1 cellular context compared by ENCODE assay signal in the genomic region with DNA sequence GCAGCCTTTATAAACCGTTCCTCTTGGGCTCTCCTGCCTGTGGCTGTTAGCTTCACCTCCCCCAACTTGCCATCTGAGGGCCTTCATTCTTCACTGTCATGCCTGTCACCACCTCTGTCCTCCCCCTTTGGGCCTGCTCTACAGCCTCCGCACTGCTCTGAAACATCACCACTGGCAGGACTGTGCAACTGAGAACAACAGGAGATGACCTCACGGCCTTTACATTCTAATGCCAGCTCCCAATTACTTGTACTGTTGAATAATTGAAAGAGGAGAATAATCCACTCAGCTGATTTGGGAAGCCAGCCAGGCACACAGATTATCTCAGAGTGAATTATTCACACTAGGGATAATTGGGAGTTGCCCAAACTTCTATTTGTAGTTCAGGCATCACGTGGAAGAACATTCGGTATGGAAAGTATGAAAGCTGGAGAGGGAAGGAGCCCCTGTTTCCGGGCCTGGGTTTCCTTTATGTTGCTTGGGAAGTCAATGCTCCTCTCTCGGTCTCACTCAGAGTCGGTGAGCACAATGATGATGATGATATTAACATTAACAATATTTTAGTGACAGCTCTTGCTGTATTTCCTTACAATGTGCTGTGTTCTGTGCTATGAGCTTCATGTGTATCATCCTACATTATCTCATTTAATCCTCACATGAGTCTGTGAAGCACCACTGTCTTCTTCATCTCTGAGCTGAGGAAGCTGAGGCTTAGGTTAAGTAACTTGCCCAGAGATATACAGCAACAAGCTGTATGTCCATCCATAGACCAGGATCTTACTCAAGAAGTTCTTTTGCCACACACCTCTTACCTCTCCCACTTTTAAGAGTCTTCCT.
TF ChIP-seq lines count a peak whose summit lies in the region.

No MANE protein-coding gene starts in this region.

TF ChIP-seq in K562, 482 proteins besides CTCF, POLR2A, EP300 and RAD21 (continued from another document and continues in another):
- TF ChIP-seq, protein P1, sequence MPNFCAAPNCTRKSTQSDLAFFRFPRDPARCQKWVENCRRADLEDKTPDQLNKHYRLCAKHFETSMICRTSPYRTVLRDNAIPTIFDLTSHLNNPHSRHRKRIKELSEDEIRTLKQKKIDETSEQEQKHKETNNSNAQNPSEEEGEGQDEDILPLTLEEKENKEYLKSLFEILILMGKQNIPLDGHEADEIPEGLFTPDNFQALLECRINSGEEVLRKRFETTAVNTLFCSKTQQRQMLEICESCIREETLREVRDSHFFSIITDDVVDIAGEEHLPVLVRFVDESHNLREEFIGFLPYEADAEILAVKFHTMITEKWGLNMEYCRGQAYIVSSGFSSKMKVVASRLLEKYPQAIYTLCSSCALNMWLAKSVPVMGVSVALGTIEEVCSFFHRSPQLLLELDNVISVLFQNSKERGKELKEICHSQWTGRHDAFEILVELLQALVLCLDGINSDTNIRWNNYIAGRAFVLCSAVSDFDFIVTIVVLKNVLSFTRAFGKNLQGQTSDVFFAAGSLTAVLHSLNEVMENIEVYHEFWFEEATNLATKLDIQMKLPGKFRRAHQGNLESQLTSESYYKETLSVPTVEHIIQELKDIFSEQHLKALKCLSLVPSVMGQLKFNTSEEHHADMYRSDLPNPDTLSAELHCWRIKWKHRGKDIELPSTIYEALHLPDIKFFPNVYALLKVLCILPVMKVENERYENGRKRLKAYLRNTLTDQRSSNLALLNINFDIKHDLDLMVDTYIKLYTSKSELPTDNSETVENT (CRISPR knock-in tag; IDR thresholded peaks at IDR 0.05) = no peak
- TF ChIP-seq, protein P2, sequence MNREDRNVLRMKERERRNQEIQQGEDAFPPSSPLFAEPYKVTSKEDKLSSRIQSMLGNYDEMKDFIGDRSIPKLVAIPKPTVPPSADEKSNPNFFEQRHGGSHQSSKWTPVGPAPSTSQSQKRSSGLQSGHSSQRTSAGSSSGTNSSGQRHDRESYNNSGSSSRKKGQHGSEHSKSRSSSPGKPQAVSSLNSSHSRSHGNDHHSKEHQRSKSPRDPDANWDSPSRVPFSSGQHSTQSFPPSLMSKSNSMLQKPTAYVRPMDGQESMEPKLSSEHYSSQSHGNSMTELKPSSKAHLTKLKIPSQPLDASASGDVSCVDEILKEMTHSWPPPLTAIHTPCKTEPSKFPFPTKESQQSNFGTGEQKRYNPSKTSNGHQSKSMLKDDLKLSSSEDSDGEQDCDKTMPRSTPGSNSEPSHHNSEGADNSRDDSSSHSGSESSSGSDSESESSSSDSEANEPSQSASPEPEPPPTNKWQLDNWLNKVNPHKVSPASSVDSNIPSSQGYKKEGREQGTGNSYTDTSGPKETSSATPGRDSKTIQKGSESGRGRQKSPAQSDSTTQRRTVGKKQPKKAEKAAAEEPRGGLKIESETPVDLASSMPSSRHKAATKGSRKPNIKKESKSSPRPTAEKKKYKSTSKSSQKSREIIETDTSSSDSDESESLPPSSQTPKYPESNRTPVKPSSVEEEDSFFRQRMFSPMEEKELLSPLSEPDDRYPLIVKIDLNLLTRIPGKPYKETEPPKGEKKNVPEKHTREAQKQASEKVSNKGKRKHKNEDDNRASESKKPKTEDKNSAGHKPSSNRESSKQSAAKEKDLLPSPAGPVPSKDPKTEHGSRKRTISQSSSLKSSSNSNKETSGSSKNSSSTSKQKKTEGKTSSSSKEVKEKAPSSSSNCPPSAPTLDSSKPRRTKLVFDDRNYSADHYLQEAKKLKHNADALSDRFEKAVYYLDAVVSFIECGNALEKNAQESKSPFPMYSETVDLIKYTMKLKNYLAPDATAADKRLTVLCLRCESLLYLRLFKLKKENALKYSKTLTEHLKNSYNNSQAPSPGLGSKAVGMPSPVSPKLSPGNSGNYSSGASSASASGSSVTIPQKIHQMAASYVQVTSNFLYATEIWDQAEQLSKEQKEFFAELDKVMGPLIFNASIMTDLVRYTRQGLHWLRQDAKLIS (CRISPR knock-in tag; IDR thresholded peaks at IDR 0.05) = no peak
- TF ChIP-seq ZNF239 (CRISPR knock-in tag; IDR thresholded peaks at IDR 0.05) (no peak), FOSL1 (tag; conservative IDR thresholded peaks at IDR 0.05) (no peak), KLF6 (CRISPR knock-in tag; IDR thresholded peaks at IDR 0.05; ENCODE audit: borderline replicate concordance) (peak; percentile 5; the same call in 1 of the 2 replicates), DDX20 (tag; IDR thresholded peaks at IDR 0.05; ENCODE audit: low read depth) (0 out of 2 replicates have a peak, but pooled peaks have one; percentile 24), ZNF174 (CRISPR knock-in tag; IDR thresholded peaks at IDR 0.05) (no peak), TFAM (CRISPR knock-in tag; conservative IDR thresholded peaks at IDR 0.05) (no peak), CBFA2T2 (conservative IDR thresholded peaks at IDR 0.05) (0 out of 2 replicates have a peak, but pooled peaks have one; percentile 7), ETV1 (tag; conservative IDR thresholded peaks at IDR 0.05; ENCODE audit: low read depth) (peak; percentile 76), ZFX (CRISPR knock-in tag; IDR thresholded peaks at IDR 0.05) (no peak), EHMT2 (IDR thresholded peaks at IDR 0.05) (no peak), PCBP2 (IDR thresholded peaks at IDR 0.05; ENCODE audit: low read depth, low read length, poor library complexity, severe bottlenecking) (no peak)
- TF ChIP-seq, protein P3, sequence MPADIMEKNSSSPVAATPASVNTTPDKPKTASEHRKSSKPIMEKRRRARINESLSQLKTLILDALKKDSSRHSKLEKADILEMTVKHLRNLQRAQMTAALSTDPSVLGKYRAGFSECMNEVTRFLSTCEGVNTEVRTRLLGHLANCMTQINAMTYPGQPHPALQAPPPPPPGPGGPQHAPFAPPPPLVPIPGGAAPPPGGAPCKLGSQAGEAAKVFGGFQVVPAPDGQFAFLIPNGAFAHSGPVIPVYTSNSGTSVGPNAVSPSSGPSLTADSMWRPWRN (IDR thresholded peaks at IDR 0.05; ENCODE audit: low read depth) = no peak
- TF ChIP-seq, protein P4, sequence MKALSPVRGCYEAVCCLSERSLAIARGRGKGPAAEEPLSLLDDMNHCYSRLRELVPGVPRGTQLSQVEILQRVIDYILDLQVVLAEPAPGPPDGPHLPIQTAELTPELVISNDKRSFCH (CRISPR knock-in tag; IDR thresholded peaks at IDR 0.05) = no peak
- TF ChIP-seq, protein P4 (tag; IDR thresholded peaks at IDR 0.05) = no peak
- TF ChIP-seq, protein P5, sequence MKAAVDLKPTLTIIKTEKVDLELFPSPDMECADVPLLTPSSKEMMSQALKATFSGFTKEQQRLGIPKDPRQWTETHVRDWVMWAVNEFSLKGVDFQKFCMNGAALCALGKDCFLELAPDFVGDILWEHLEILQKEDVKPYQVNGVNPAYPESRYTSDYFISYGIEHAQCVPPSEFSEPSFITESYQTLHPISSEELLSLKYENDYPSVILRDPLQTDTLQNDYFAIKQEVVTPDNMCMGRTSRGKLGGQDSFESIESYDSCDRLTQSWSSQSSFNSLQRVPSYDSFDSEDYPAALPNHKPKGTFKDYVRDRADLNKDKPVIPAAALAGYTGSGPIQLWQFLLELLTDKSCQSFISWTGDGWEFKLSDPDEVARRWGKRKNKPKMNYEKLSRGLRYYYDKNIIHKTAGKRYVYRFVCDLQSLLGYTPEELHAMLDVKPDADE (conservative IDR thresholded peaks at IDR 0.05; ENCODE audit: control insufficient read depth, low read depth, low read length) = no peak
- TF ChIP-seq, protein P6, sequence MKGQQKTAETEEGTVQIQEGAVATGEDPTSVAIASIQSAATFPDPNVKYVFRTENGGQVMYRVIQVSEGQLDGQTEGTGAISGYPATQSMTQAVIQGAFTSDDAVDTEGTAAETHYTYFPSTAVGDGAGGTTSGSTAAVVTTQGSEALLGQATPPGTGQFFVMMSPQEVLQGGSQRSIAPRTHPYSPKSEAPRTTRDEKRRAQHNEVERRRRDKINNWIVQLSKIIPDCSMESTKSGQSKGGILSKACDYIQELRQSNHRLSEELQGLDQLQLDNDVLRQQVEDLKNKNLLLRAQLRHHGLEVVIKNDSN (CRISPR knock-in tag; IDR thresholded peaks at IDR 0.05) = no peak
- TF ChIP-seq, protein P7, sequence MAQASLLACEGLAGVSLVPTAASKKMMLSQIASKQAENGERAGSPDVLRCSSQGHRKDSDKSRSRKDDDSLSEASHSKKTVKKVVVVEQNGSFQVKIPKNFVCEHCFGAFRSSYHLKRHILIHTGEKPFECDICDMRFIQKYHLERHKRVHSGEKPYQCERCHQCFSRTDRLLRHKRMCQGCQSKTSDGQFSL (CRISPR knock-in tag; IDR thresholded peaks at IDR 0.05) = no peak
- TF ChIP-seq, protein P7 (tag; IDR thresholded peaks at IDR 0.05) = no peak
- TF ChIP-seq, protein P8, sequence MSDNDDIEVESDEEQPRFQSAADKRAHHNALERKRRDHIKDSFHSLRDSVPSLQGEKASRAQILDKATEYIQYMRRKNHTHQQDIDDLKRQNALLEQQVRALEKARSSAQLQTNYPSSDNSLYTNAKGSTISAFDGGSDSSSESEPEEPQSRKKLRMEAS (CRISPR knock-in tag; IDR thresholded peaks at IDR 0.05) = no peak
- TF ChIP-seq, protein P9, sequence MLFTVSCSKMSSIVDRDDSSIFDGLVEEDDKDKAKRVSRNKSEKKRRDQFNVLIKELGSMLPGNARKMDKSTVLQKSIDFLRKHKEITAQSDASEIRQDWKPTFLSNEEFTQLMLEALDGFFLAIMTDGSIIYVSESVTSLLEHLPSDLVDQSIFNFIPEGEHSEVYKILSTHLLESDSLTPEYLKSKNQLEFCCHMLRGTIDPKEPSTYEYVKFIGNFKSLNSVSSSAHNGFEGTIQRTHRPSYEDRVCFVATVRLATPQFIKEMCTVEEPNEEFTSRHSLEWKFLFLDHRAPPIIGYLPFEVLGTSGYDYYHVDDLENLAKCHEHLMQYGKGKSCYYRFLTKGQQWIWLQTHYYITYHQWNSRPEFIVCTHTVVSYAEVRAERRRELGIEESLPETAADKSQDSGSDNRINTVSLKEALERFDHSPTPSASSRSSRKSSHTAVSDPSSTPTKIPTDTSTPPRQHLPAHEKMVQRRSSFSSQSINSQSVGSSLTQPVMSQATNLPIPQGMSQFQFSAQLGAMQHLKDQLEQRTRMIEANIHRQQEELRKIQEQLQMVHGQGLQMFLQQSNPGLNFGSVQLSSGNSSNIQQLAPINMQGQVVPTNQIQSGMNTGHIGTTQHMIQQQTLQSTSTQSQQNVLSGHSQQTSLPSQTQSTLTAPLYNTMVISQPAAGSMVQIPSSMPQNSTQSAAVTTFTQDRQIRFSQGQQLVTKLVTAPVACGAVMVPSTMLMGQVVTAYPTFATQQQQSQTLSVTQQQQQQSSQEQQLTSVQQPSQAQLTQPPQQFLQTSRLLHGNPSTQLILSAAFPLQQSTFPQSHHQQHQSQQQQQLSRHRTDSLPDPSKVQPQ (CRISPR knock-in tag; IDR thresholded peaks at IDR 0.05; ENCODE audit: borderline replicate concordance) = no peak
- TF ChIP-seq, protein P10, sequence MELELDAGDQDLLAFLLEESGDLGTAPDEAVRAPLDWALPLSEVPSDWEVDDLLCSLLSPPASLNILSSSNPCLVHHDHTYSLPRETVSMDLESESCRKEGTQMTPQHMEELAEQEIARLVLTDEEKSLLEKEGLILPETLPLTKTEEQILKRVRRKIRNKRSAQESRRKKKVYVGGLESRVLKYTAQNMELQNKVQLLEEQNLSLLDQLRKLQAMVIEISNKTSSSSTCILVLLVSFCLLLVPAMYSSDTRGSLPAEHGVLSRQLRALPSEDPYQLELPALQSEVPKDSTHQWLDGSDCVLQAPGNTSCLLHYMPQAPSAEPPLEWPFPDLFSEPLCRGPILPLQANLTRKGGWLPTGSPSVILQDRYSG (tag; conservative IDR thresholded peaks at IDR 0.05; ENCODE audit: low read depth) = 0 out of 2 replicates have a peak, but pooled peaks have one; percentile 24
- TF ChIP-seq, protein P11, sequence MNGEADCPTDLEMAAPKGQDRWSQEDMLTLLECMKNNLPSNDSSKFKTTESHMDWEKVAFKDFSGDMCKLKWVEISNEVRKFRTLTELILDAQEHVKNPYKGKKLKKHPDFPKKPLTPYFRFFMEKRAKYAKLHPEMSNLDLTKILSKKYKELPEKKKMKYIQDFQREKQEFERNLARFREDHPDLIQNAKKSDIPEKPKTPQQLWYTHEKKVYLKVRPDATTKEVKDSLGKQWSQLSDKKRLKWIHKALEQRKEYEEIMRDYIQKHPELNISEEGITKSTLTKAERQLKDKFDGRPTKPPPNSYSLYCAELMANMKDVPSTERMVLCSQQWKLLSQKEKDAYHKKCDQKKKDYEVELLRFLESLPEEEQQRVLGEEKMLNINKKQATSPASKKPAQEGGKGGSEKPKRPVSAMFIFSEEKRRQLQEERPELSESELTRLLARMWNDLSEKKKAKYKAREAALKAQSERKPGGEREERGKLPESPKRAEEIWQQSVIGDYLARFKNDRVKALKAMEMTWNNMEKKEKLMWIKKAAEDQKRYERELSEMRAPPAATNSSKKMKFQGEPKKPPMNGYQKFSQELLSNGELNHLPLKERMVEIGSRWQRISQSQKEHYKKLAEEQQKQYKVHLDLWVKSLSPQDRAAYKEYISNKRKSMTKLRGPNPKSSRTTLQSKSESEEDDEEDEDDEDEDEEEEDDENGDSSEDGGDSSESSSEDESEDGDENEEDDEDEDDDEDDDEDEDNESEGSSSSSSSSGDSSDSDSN (IDR thresholded peaks at IDR 0.05; ENCODE audit: borderline replicate concordance in 1 of 2, low read depth in 2 of 2, low read length in 2 of 2) = no peak
- TF ChIP-seq, protein P12, sequence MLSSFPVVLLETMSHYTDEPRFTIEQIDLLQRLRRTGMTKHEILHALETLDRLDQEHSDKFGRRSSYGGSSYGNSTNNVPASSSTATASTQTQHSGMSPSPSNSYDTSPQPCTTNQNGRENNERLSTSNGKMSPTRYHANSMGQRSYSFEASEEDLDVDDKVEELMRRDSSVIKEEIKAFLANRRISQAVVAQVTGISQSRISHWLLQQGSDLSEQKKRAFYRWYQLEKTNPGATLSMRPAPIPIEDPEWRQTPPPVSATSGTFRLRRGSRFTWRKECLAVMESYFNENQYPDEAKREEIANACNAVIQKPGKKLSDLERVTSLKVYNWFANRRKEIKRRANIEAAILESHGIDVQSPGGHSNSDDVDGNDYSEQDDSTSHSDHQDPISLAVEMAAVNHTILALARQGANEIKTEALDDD (IDR thresholded peaks at IDR 0.05) = no peak
- TF ChIP-seq, protein P13, sequence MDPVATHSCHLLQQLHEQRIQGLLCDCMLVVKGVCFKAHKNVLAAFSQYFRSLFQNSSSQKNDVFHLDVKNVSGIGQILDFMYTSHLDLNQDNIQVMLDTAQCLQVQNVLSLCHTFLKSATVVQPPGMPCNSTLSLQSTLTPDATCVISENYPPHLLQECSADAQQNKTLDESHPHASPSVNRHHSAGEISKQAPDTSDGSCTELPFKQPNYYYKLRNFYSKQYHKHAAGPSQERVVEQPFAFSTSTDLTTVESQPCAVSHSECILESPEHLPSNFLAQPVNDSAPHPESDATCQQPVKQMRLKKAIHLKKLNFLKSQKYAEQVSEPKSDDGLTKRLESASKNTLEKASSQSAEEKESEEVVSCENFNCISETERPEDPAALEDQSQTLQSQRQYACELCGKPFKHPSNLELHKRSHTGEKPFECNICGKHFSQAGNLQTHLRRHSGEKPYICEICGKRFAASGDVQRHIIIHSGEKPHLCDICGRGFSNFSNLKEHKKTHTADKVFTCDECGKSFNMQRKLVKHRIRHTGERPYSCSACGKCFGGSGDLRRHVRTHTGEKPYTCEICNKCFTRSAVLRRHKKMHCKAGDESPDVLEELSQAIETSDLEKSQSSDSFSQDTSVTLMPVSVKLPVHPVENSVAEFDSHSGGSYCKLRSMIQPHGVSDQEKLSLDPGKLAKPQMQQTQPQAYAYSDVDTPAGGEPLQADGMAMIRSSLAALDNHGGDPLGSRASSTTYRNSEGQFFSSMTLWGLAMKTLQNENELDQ (CRISPR knock-in tag; IDR thresholded peaks at IDR 0.05; ENCODE audit: borderline replicate concordance) = no peak
